In genomic region chr20:12913781-12914443, GRCh38 we compare ENCODE assay signal across 8 cellular contexts.
"Had no signal": no experiment of that assay in that cellular context is flagged by ENCODE, and none has a peak within 500 bp of the region (broad histone marks: within the 10 kb centered on the region; RNA-seq: fewer than 3 reads in every experiment).

No MANE protein-coding gene starts in this region.

- ATAC-seq: K562 had no signal

- DNase-seq: GM23248, GOT3, H7, HCEC 1CT, IMR-90, KG1 had no signal

- H3K27ac ChIP-seq: GM23248, HL-60 had no signal

- H3K4me3 ChIP-seq: GM23248, K562 had no signal

- FAIRE-seq: K562 had no signal
